ENCODE assay signal across 30 cellular contexts in the genomic region with DNA sequence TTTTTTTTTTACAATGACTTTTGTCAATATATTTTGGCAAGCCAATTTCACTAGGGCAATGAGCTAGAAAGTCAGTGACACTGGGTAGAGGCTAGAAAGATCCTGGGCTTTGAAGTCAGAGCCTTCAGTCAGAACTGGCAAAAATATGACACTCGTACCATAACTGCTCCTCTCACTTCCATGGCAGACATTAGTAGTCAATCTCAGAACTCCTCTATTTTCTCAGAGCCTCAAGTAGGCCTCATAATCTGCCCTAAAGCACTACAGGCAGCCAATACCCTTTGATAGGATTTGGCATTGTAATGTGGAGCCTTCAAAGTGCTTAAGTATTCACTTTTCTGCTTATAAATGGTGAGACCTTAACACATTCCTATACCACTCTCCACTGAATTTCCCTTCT.
"Had no signal": no experiment of that assay in that cellular context is flagged by ENCODE, and none has a peak within 500 bp of the region (broad histone marks: within the 10 kb centered on the region; RNA-seq: fewer than 3 reads in every experiment).

No MANE protein-coding gene starts in this region.

- H3K36me3 ChIP-seq: ovary, right lobe of liver, suprapubic skin, transverse colon, uterus had no signal

- H3K9ac ChIP-seq: neural progenitor cell, parathyroid adenoma had no signal

- DNase-seq: natural killer cell; occipital lobe; ovary; posterior cingulate gyrus; psoas muscle; right cardiac atrium; right lobe of liver; sigmoid colon; small intestine; stimulated activated CD4-positive, alpha-beta T cell treated with anti-CD3 and anti-CD28 coated beads, Interleukin-15, amount 100 ng/mL, for 24 hours; stimulated activated CD4-positive, alpha-beta T cell treated with anti-CD3 and anti-CD28 coated beads, Interleukin-2, amount 100 ng/mL, for 24 hours; stimulated activated CD4-positive, alpha-beta T cell treated with anti-CD3 and anti-CD28 coated beads, Interleukin-2, amount 100 ng/mL, for 48 hours; stimulated activated CD4-positive, alpha-beta T cell treated with anti-CD3 and anti-CD28 coated beads, Interleukin-4, amount 100 ng/mL, for 24 hours; stimulated activated naive B cell treated with anti-CD40 and anti-IgM and Interleukin-4, amounts not matched to agents 10 μg/mL and 1 μg/mL and 100 μg/mL, for 72 hours; stimulated activated naive CD4-positive, alpha-beta T cell treated with Interleukin-2 at 50 U/mL for 16 hours; stomach; substantia nigra; testis; tibial artery; transverse colon; upper lobe of right lung; uterus had no signal

- H3K4me1 Mint-ChIP-seq: natural killer cell; stimulated activated effector memory CD8-positive, alpha-beta T cell treated with anti-CD3 and anti-CD28 coated beads, Interleukin-12 subunit alpha, Interleukin-12 subunit beta, amount 100 ng/mL, for 72 hours; stimulated activated naive B cell treated with anti-CD40 and anti-IgM and Interleukin-4, amounts not matched to agents 10 μg/mL and 1 μg/mL and 100 μg/mL, for 72 hours had no signal

- H3K79me2 ChIP-seq: parathyroid adenoma had no signal

- H3K4me3 Mint-ChIP-seq: natural killer cell; nephron; neural progenitor cell; stimulated activated effector memory CD8-positive, alpha-beta T cell treated with anti-CD3 and anti-CD28 coated beads, Interleukin-12 subunit alpha, Interleukin-12 subunit beta, amount 100 ng/mL, for 72 hours; stimulated activated naive B cell treated with anti-CD40 and anti-IgM and Interleukin-4, amounts not matched to agents 10 μg/mL and 1 μg/mL and 100 μg/mL, for 72 hours; stimulated activated naive CD8-positive, alpha-beta T cell treated with anti-CD3 and anti-CD28 coated beads, Interleukin-15, Interleukin-2, amounts not matched to agents 100 ng/mL and 50 ng/mL, for 24 hours; type B pancreatic cell had no signal

- ATAC-seq: natural killer cell; right cardiac atrium; right lobe of liver; stimulated activated effector memory CD8-positive, alpha-beta T cell treated with anti-CD3 and anti-CD28 coated beads, Interleukin-12 subunit alpha, Interleukin-12 subunit beta, amount 100 ng/mL, for 72 hours; stimulated activated naive B cell treated with anti-CD40 and anti-IgM and Interleukin-4, amounts not matched to agents 10 μg/mL and 1 μg/mL and 100 μg/mL, for 72 hours; upper lobe of right lung had no signal

- FAIRE-seq: small intestine had no signal

- H2AFZ ChIP-seq: neural progenitor cell, parathyroid adenoma had no signal

- H3K4me1 ChIP-seq: parathyroid adenoma, right lobe of liver, sigmoid colon, stomach, suprapubic skin, testis, tibial artery, transverse colon, upper lobe of right lung, uterus had no signal

- H3K9me3 Mint-ChIP-seq: stimulated activated effector memory CD8-positive, alpha-beta T cell treated with anti-CD3 and anti-CD28 coated beads, Interleukin-12 subunit alpha, Interleukin-12 subunit beta, amount 100 ng/mL, for 72 hours had no signal

- H3K27ac Mint-ChIP-seq: natural killer cell; nephron; neural progenitor cell; progenitor cell of endocrine pancreas; stimulated activated effector memory CD8-positive, alpha-beta T cell treated with anti-CD3 and anti-CD28 coated beads, Interleukin-12 subunit alpha, Interleukin-12 subunit beta, amount 100 ng/mL, for 72 hours; stimulated activated naive B cell treated with anti-CD40 and anti-IgM and Interleukin-4, amounts not matched to agents 10 μg/mL and 1 μg/mL and 100 μg/mL, for 72 hours; stimulated activated naive CD8-positive, alpha-beta T cell treated with anti-CD3 and anti-CD28 coated beads, Interleukin-15, Interleukin-2, amounts not matched to agents 100 ng/mL and 50 ng/mL, for 24 hours; type B pancreatic cell had no signal

- H3K27me3 ChIP-seq: neural progenitor cell, ovary, right lobe of liver, sigmoid colon, stomach, suprapubic skin, testis, tibial artery, transverse colon, upper lobe of right lung, uterus had no signal

- H3K27ac ChIP-seq: neural progenitor cell, ovary, parathyroid adenoma, right lobe of liver, sigmoid colon, stomach, suprapubic skin, testis, tibial artery, transverse colon, upper lobe of right lung, uterus had no signal

- H3K4me3 ChIP-seq: neural progenitor cell, ovary, psoas muscle, right lobe of liver, sigmoid colon, stomach, suprapubic skin, testis, tibial artery, transverse colon, upper lobe of right lung, uterus had no signal

- H3K36me3 Mint-ChIP-seq: natural killer cell; stimulated activated effector memory CD8-positive, alpha-beta T cell treated with anti-CD3 and anti-CD28 coated beads, Interleukin-12 subunit alpha, Interleukin-12 subunit beta, amount 100 ng/mL, for 72 hours; stimulated activated naive B cell treated with anti-CD40 and anti-IgM and Interleukin-4, amounts not matched to agents 10 μg/mL and 1 μg/mL and 100 μg/mL, for 72 hours had no signal

- H3K27me3 Mint-ChIP-seq: progenitor cell of endocrine pancreas; stimulated activated naive B cell treated with anti-CD40 and anti-IgM and Interleukin-4, amounts not matched to agents 10 μg/mL and 1 μg/mL and 100 μg/mL, for 72 hours; stimulated activated naive CD8-positive, alpha-beta T cell treated with anti-CD3 and anti-CD28 coated beads, Interleukin-15, Interleukin-2, amounts not matched to agents 100 ng/mL and 50 ng/mL, for 24 hours; type B pancreatic cell had no signal

- H3K4me2 ChIP-seq: neural progenitor cell had no signal

- H3K9me3 ChIP-seq: ovary, psoas muscle, right lobe of liver, sigmoid colon, stomach, suprapubic skin, testis, tibial artery, transverse colon, upper lobe of right lung, uterus had no signal
